ENCODE assay signal across 20 cellular contexts in genomic region chr10:24452030-24452429, GRCh38.
"Had no signal": no experiment of that assay in that cellular context is flagged by ENCODE, and none has a peak within 500 bp of the region (broad histone marks: within the 10 kb centered on the region; RNA-seq: fewer than 3 reads in every experiment).

No MANE protein-coding gene starts in this region.

- H3K4me3 ChIP-seq: body of pancreas, hepatocyte, thyroid gland, upper lobe of right lung had no signal

- DNase-seq: activated CD4-positive, alpha-beta T cell treated with anti-CD3 and anti-CD28 coated beads for 1 hour; activated CD4-positive, alpha-beta T cell treated with anti-CD3 and anti-CD28 coated beads, Interleukin-2, amount 50 U/mL, for 4 hours; activated CD8-positive, alpha-beta memory T cell treated with anti-CD3 and anti-CD28 coated beads for 24 hours; activated CD8-positive, alpha-beta memory T cell treated with anti-CD3 and anti-CD28 coated beads, Interleukin-2, amount 50 U/mL, for 4 hours; activated effector memory CD4-positive, alpha-beta T cell treated with anti-CD3 and anti-CD28 coated beads, Interleukin-2, amount 50 U/mL, for 16 hours; activated naive CD4-positive, alpha-beta T cell treated with anti-CD3 and anti-CD28 coated beads, Interleukin-2, amount 50 U/mL, for 16 hours; activated naive CD8-positive, alpha-beta T cell treated with anti-CD3 and anti-CD28 coated beads, Interleukin-2, amount 50 U/mL, for 24 hours; activated T-cell treated with anti-CD3 and anti-CD28 coated beads, Interleukin-2, amount 50 U/mL, for 4 hours; body of pancreas; kidney glomerular epithelial cell; midbrain; natural killer cell; stimulated activated CD4-positive, alpha-beta T cell treated with anti-CD3 and anti-CD28 coated beads, Interleukin-4, amount 100 ng/mL, for 24 hours; stimulated activated naive CD8-positive, alpha-beta T cell treated with anti-CD3 and anti-CD28 coated beads, Interleukin-15, Interleukin-2, amounts not matched to agents 100 U/mL and 50 U/mL, for 24 hours; substantia nigra; T-helper 9 cell; thyroid gland; upper lobe of right lung had no signal

- H3K27me3 Mint-ChIP-seq: progenitor cell of endocrine pancreas had no signal

- H3K9me3 Mint-ChIP-seq: activated naive CD8-positive, alpha-beta T cell treated with anti-CD3 and anti-CD28 coated beads, Interleukin-2, amount 50 U/mL, for 24 hours; activated T-cell treated with anti-CD3 and anti-CD28 coated beads, Interleukin-2, amount 50 U/mL, for 4 hours had no signal

- H3K36me3 Mint-ChIP-seq: natural killer cell had no signal

- H3K27ac Mint-ChIP-seq: activated naive CD8-positive, alpha-beta T cell treated with anti-CD3 and anti-CD28 coated beads, Interleukin-2, amount 50 U/mL, for 24 hours; natural killer cell had no signal

- ATAC-seq: activated T-cell treated with anti-CD3 and anti-CD28 coated beads, Interleukin-2, amount 50 U/mL, for 4 hours; body of pancreas; natural killer cell; upper lobe of right lung had no signal

- H3K36me3 ChIP-seq: thyroid gland, upper lobe of right lung had no signal

- H3K4me3 Mint-ChIP-seq: activated naive CD8-positive, alpha-beta T cell treated with anti-CD3 and anti-CD28 coated beads, Interleukin-2, amount 50 U/mL, for 24 hours; activated T-cell treated with anti-CD3 and anti-CD28 coated beads, Interleukin-2, amount 50 U/mL, for 4 hours; natural killer cell had no signal

- H3K27me3 ChIP-seq: body of pancreas, hepatocyte, thyroid gland, upper lobe of right lung had no signal

- H3K4me1 Mint-ChIP-seq: natural killer cell had no signal

- H3K9me3 ChIP-seq: body of pancreas, thyroid gland, upper lobe of right lung had no signal

- H3K27ac ChIP-seq: body of pancreas, hepatocyte, thyroid gland, upper lobe of right lung had no signal
